In the genomic region with DNA sequence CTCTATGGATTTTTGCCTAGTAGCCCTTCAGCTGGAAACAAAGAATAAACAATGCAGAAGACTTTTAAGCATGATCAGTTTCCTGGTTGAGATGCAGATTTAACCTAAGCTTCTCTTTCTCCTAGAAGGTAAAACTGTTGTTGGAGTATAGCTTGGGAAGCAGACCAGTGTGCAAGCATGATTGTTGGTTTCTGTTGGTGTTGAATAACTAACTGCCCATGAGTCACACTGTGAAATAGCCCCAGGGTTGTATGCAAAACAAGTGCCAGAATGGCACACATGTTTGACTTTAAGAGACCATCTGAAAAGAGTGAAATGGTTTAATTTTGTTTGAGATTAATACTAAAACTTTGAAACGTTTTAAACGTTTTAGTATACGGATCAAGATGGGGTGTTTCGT, we compare ENCODE assay signal across 13 cellular contexts.
DNase-seq lines count a peak whose midpoint lies in the region; ATAC-seq, FAIRE-seq and TF ChIP-seq lines count a peak whose summit lies in the region.
"Had no signal": no experiment of that assay in that cellular context is flagged by ENCODE, and none has a peak within 500 bp of the region (broad histone marks: within the 10 kb centered on the region; RNA-seq: fewer than 3 reads in every experiment).

No MANE protein-coding gene starts in this region.

- peaks cover 10% of the 10 kb centered on the region for H3K27me3 Mint-ChIP-seq in activated T-helper 17 cell treated with anti-CD3 and anti-CD28 coated beads, Interleukin-2, amount 50 U/mL, for 72 hours

- H3K4me1 ChIP-seq in foreskin keratinocyte, result no peaks in the 10 kb centered on the region
- H3K4me1 ChIP-seq: testis had no signal

- peak; percentile 97 for FAIRE-seq in H54 (lab: Jason Lieb, UNC)
- FAIRE-seq: endothelial cell of umbilical vein had no signal

- H3K36me3 Mint-ChIP-seq in activated T-helper 17 cell treated with anti-CD3 and anti-CD28 coated beads, Interleukin-2, amount 50 U/mL, for 72 hours (ENCODE audit: low read depth), result no peaks in the 10 kb centered on the region

- peak overlapping the region; percentile 63 for H3K27ac ChIP-seq in foreskin keratinocyte
- H3K27ac ChIP-seq: testis had no signal

- no peaks in the 10 kb centered on the region for H3K9me3 Mint-ChIP-seq in activated T-helper 17 cell treated with anti-CD3 and anti-CD28 coated beads, Interleukin-2, amount 50 U/mL, for 72 hours
- H3K9me3 Mint-ChIP-seq: activated CD4-positive, alpha-beta T cell treated with anti-CD3 and anti-CD28 coated beads, Interleukin-2, amount 10 ng/mL, durations not matched to agents 24 days and 14 days had no signal

- H3K27ac Mint-ChIP-seq in activated T-helper 17 cell treated with anti-CD3 and anti-CD28 coated beads, Interleukin-2, amount 50 U/mL, for 72 hours, result no peak overlapping the region
- H3K27ac Mint-ChIP-seq: activated CD4-positive, alpha-beta T cell treated with anti-CD3 and anti-CD28 coated beads, Interleukin-2, amount 10 ng/mL, durations not matched to agents 24 days and 14 days had no signal

- TF ChIP-seq POLR2A in H54 (IDR thresholded peaks at IDR 0.05; ENCODE audit: low read depth, low read length), result no peak

- DNase-seq in AML-193 (lab: John Stamatoyannopoulos, UW), result peak; percentile 20 to 25
- DNase-seq in H54 (ENCODE audit: insufficient read length, low spot score), result peak; percentile 6
- DNase-seq in T1000 (lab: John Stamatoyannopoulos, UW), result peak; percentile 11
- DNase-seq in foreskin keratinocyte, result peak; percentile 23 to 76
- DNase-seq in NCI-H2171 treated with DMSO at 0.1 percent for 48 hours (lab: John Stamatoyannopoulos, UW), result no peak
- no peak for DNase-seq in central memory CD4-positive, alpha-beta T cell
- no peak for DNase-seq in C1 segment of cervical spinal cord (lab: John Stamatoyannopoulos, UW)
- DNase-seq: activated CD4-positive, alpha-beta T cell treated with anti-CD3 and anti-CD28 coated beads, Interleukin-2, amount 10 ng/mL, durations not matched to agents 24 days and 14 days; DMS153; SHP77 treated with DMSO at 0.1 percent for 48 hours; testis had no signal

- no peak overlapping the region for H3K4me3 Mint-ChIP-seq in activated T-helper 17 cell treated with anti-CD3 and anti-CD28 coated beads, Interleukin-2, amount 50 U/mL, for 72 hours
- H3K4me3 Mint-ChIP-seq: activated CD4-positive, alpha-beta T cell treated with anti-CD3 and anti-CD28 coated beads, Interleukin-2, amount 10 ng/mL, durations not matched to agents 24 days and 14 days had no signal

- no peaks in the 10 kb centered on the region for H3K4me1 Mint-ChIP-seq in activated T-helper 17 cell treated with anti-CD3 and anti-CD28 coated beads, Interleukin-2, amount 50 U/mL, for 72 hours
- H3K4me1 Mint-ChIP-seq: activated CD4-positive, alpha-beta T cell treated with anti-CD3 and anti-CD28 coated beads, Interleukin-2, amount 10 ng/mL, durations not matched to agents 24 days and 14 days had no signal

- TF ChIP-seq CTCF in foreskin keratinocyte (conservative IDR thresholded peaks at IDR 0.05), result no peak

- H3K27me3 ChIP-seq in foreskin keratinocyte, result no peaks in the 10 kb centered on the region
- H3K27me3 ChIP-seq: testis had no signal

- peak; percentile 79 for ATAC-seq in foreskin keratinocyte
- no peak for ATAC-seq in activated T-helper 17 cell treated with anti-CD3 and anti-CD28 coated beads, Interleukin-2, amount 50 U/mL, for 72 hours (replicated peaks)

Comparison
In these comparisons a context has a peak if more than half of its experiments do, and no peak if none do; other contexts are left out.
1. DNase-seq: peak in AML-193 (2 of 2), H54 (single experiment), T1000 (single experiment) and foreskin keratinocyte (2 of 2); none in NCI-H2171 treated with DMSO at 0.1 percent for 48 hours (single experiment), central memory CD4-positive, alpha-beta T cell (single experiment) and C1 segment of cervical spinal cord (0 of 14).